ENCODE assay signal across 15 cellular contexts in genomic region chr5:112183103-112183634, GRCh38.
A peak's percentile ranks its signal among the peaks of the same experiment; 100 is the strongest.
DNase-seq lines count a peak whose midpoint lies in the region; ATAC-seq, FAIRE-seq and TF ChIP-seq lines count a peak whose summit lies in the region.
"Had no signal": no experiment of that assay in that cellular context is flagged by ENCODE, and none has a peak within 500 bp of the region (broad histone marks: within the 10 kb centered on the region; RNA-seq: fewer than 3 reads in every experiment).

No MANE protein-coding gene starts in this region.

- H3K9ac ChIP-seq in GM12878 (ENCODE audit: control insufficient read depth, insufficient read depth, low read length): no peak overlapping the region

- TF ChIP-seq POLR2A in GM12878 (IDR thresholded peaks at IDR 0.05; ENCODE audit: low read depth, low read length): no peak

- H3K36me3 ChIP-seq in GM12878 (ENCODE audit: control insufficient read depth in 2 of 2, insufficient read depth in 2 of 2, low read length in 1 of 2): no peaks in the 10 kb centered on the region
- H3K36me3 ChIP-seq in kidney epithelial cell (ENCODE audit: control insufficient read depth, insufficient read depth, low read length): no peaks in the 10 kb centered on the region

- POLR2A ChIA-PET in GM12878 (lab: Charles Lee): no interaction called here

- SMC1A ChIA-PET in GM12878 (lab: Charles Lee; ENCODE audit: uncharacterized antibody, unreplicated experiment): interaction anchor here (1.5 kb wide), 1 partner anchor 8 kb away, joined by 7 read pairs; no protein-coding TSS in a partner anchor

- no peak for TF ChIP-seq EP300 in GM12878 (IDR thresholded peaks at IDR 0.05; ENCODE audit: borderline replicate concordance in 1 of 2, control insufficient read depth in 1 of 2, low read depth in 2 of 2, low read length in 2 of 2)

- no peak for TF ChIP-seq CTCF in GM12878 (IDR thresholded peaks at IDR 0.05 in 2 of 3, conservative IDR thresholded peaks at IDR 0.05 in 1 of 3; ENCODE audit: control insufficient read depth in 2 of 3, extremely low read depth in 1 of 3, insufficient read depth in 1 of 3, low read depth in 3 of 3, low read length in 3 of 3)
- no peak for TF ChIP-seq CTCF in kidney epithelial cell (IDR thresholded peaks at IDR 0.05; ENCODE audit: insufficient read depth, low read length, poor library complexity, severe bottlenecking)

- H3K79me2 ChIP-seq in GM12878 (ENCODE audit: control insufficient read depth, insufficient read depth, low read length): no peaks in the 10 kb centered on the region

- ATAC-seq in GM12878: no peak; the same call in 2 of the 3 replicates
- no peak for ATAC-seq in GM21367 (IDR thresholded peaks at IDR 0.05; ENCODE audit: unreplicated experiment)
- ATAC-seq: naive thymus-derived CD4-positive, alpha-beta T cell; Panc1 had no signal

- H3K4me2 ChIP-seq in GM12878 (ENCODE audit: control insufficient read depth, insufficient read depth): no peak overlapping the region

- no peaks in the 10 kb centered on the region for H3K9me3 ChIP-seq in GM12878 (replicated peaks; ENCODE audit: control insufficient read depth, insufficient read depth, low read length)

- intact Hi-C loops in GM12878 (cut with micrococcal nuclease; ENCODE audit: unreplicated experiment): no loop called here

- H3K27me3 ChIP-seq in GM12878 (replicated peaks in 1 of 2; ENCODE audit: control insufficient read depth in 2 of 2, insufficient read depth in 2 of 2, low read length in 1 of 2): no peaks in the 10 kb centered on the region; a peak in 2 of 4 replicates
- no peaks in the 10 kb centered on the region for H3K27me3 ChIP-seq in kidney epithelial cell (ENCODE audit: control insufficient read depth, insufficient read depth, low read length)
- H3K27me3 ChIP-seq: dorsolateral prefrontal cortex had no signal

- no peaks in the 10 kb centered on the region for H3K4me1 ChIP-seq in GM12878 (ENCODE audit: control insufficient read depth, insufficient read depth, low read length)

- no TSS peak for BruUV-seq in GM12878 (replicated peaks; lab: Mats Ljungman, UMichigan)

- CTCF ChIA-PET in GM12878 (lab: Yijun Ruan, JAX): interaction anchor here (0.6 to 3.9 kb wide), 2 partner anchors 8 to 203 kb away, joined by 3 to 23 read pairs; no protein-coding TSS in a partner anchor

- no peaks in the 10 kb centered on the region for H4K20me1 ChIP-seq in GM12878 (ENCODE audit: control insufficient read depth, insufficient read depth)

- DNase-seq in Ammon's horn (ENCODE audit: low spot score) (peak; percentile 44), HT1080 (ENCODE audit: low read depth) (peak; percentile 59), GM12878 (ENCODE audit: low read depth, low spot score) (no peak), kidney epithelial cell (ENCODE audit: low read depth) (peak; percentile 80), middle frontal gyrus (ENCODE audit: extremely low spot score, low spot score) (no peak), SKM-1 (lab: John Stamatoyannopoulos, UW; ENCODE audit: unreplicated experiment) (no peak), NCI-H1436 (lab: John Stamatoyannopoulos, UW) (no peak)
- DNase-seq: CD4-positive, CD25-positive, alpha-beta regulatory T cell; dorsolateral prefrontal cortex; naive thymus-derived CD4-positive, alpha-beta T cell; NCI-H187 treated with DMSO at 0.1 percent for 48 hours; stimulated activated naive CD4-positive, alpha-beta T cell had no signal

- H3K27ac ChIP-seq in GM12878 (ENCODE audit: control insufficient read depth, insufficient read depth): no peak overlapping the region
- H3K27ac ChIP-seq: dorsolateral prefrontal cortex had no signal

- FAIRE-seq in GM12878 (lab: Jason Lieb, UNC): no peak
- FAIRE-seq: TTC549 had no signal

- RAD21 ChIA-PET in GM12878 (lab: Charles Lee; ENCODE audit: unreplicated experiment): no interaction called here

- in situ Hi-C loops in GM12878 (cut with MboI): no loop called here

- 42% methylated on average over 8 of the region's 8 CpGs for WGBS in GM12878 (ENCODE audit: insufficient coverage, insufficient replicate concordance, low lambda C conversion rate, missing lambda C conversion rate)

- H2AFZ ChIP-seq in GM12878 (ENCODE audit: control insufficient read depth, low read depth, low read length): no peak overlapping the region

- H3K4me3 ChIP-seq in GM12878 (no peak overlapping the region), kidney epithelial cell (ENCODE audit: low read depth, low read length) (no peak overlapping the region)
- H3K4me3 ChIP-seq: dorsolateral prefrontal cortex had no signal

- no peak for TF ChIP-seq RAD21 in GM12878 (IDR thresholded peaks at IDR 0.05; ENCODE audit: insufficient read depth, low read depth, low read length)

TF ChIP-seq in GM12878, 131 proteins besides CTCF, POLR2A, EP300 and RAD21:
- TF ChIP-seq BMI1 (IDR thresholded peaks at IDR 0.05; ENCODE audit: borderline replicate concordance) (peak; percentile 58), REST (IDR thresholded peaks at IDR 0.05; ENCODE audit: low read depth, low read length) (no peak)

Comparison
In these comparisons a context has a peak if more than half of its experiments do, and no peak if none do; other contexts are left out.
1. DNase-seq: peak in Ammon's horn (single experiment), HT1080 (single experiment) and kidney epithelial cell (single experiment); none in GM12878 (single experiment), middle frontal gyrus (single experiment), SKM-1 (single experiment) and NCI-H1436 (single experiment).